Comparison of ENCODE assay signal across 25 cellular contexts in genomic region chr18:77321823-77322805, GRCh38.
DNase-seq lines count a peak whose midpoint lies in the region; ATAC-seq and TF ChIP-seq lines count a peak whose summit lies in the region.
"Had no signal": no experiment of that assay in that cellular context is flagged by ENCODE, and none has a peak within 500 bp of the region (broad histone marks: within the 10 kb centered on the region; RNA-seq: fewer than 3 reads in every experiment).

No MANE protein-coding gene starts in this region.

- no peak overlapping the region for H3K9ac ChIP-seq in endocrine pancreas (ENCODE audit: control insufficient read depth, insufficient read depth, low read length)

- ATAC-seq in activated T-cell treated with anti-CD3 and anti-CD28 coated beads, Interleukin-2, amount 50 U/mL, for 72 hours (replicated peaks in 1 of 2) = no peak
- no peak for ATAC-seq in GM21515 (IDR thresholded peaks at IDR 0.05; ENCODE audit: unreplicated experiment)
- ATAC-seq: stimulated activated naive B cell treated with anti-CD40 and anti-IgM and Interleukin-4, amounts not matched to agents 10 μg/mL and 1 μg/mL and 100 μg/mL, for 72 hours; T-cell had no signal

- H3K9me3 Mint-ChIP-seq in nephron progenitor cell = no peaks in the 10 kb centered on the region
- H3K9me3 Mint-ChIP-seq in activated T-cell treated with anti-CD3 and anti-CD28 coated beads, Interleukin-2, amount 50 U/mL, for 72 hours = no peaks in the 10 kb centered on the region
- H3K9me3 Mint-ChIP-seq: stimulated activated naive B cell treated with anti-CD40 and anti-IgM and Interleukin-4, amounts not matched to agents 10 μg/mL and 1 μg/mL and 100 μg/mL, for 72 hours; T-cell had no signal

- DNase-seq in DMS153 treated with DMSO at 0.1 percent for 48 hours (lab: John Stamatoyannopoulos, UW; ENCODE audit: unreplicated experiment) (peak; percentile 23), OCI-M1 (lab: John Stamatoyannopoulos, UW) (peak; percentile 58), nephron progenitor cell (no peak), HEK293T (ENCODE audit: extremely low spot score) (no peak)
- no peak for DNase-seq in activated T-cell treated with anti-CD3 and anti-CD28 coated beads, Interleukin-2, amount 50 U/mL, for 72 hours
- no peak for DNase-seq in activated CD4-positive, CD25-positive, alpha-beta regulatory T cell treated with anti-CD3 and anti-CD28 coated beads, Interleukin-2, amount 50 U/mL, for 72 hours
- DNase-seq: activated CD4-positive, alpha-beta T cell treated with anti-CD3 and anti-CD28 coated beads, Interleukin-2, amount 50 U/mL, for 1 hour; activated CD8-positive, alpha-beta memory T cell treated with anti-CD3 and anti-CD28 coated beads, Interleukin-2, amount 50 U/mL, for 48 hours; activated effector memory CD4-positive, alpha-beta T cell treated with Interleukin-2 at 50 U/mL for 16 hours; CD4-positive, CD25-positive, alpha-beta regulatory T cell; cortex of kidney; DMS79; heart left ventricle; KG1; naive B cell; NCI-H1092 treated with DMSO at 0.1 percent for 48 hours; NCI-H2107; NCI-H524 treated with DMSO at 0.1 percent for 48 hours; posterior cingulate gyrus; stimulated activated CD4-positive, alpha-beta T cell treated with anti-CD3 and anti-CD28 coated beads, Interleukin-1b, Interleukin-23, amount 100 ng/mL, for 48 hours; stimulated activated naive B cell treated with anti-CD40 and anti-IgM and Interleukin-4, amounts not matched to agents 10 μg/mL and 1 μg/mL and 100 μg/mL, for 72 hours; T-cell had no signal

- H3K4me3 Mint-ChIP-seq in nephron progenitor cell = no peak overlapping the region
- H3K4me3 Mint-ChIP-seq in activated T-cell treated with anti-CD3 and anti-CD28 coated beads, Interleukin-2, amount 50 U/mL, for 72 hours = no peak overlapping the region
- H3K4me3 Mint-ChIP-seq: CD4-positive, CD25-positive, alpha-beta regulatory T cell; naive B cell; stimulated activated naive B cell treated with anti-CD40 and anti-IgM and Interleukin-4, amounts not matched to agents 10 μg/mL and 1 μg/mL and 100 μg/mL, for 72 hours; T-cell had no signal

- POLR2A ChIA-PET in HEK293T (lab: Yijun Ruan, JAX) = no interaction called here

- peaks cover 10% of the 10 kb centered on the region for H3K27me3 Mint-ChIP-seq in nephron progenitor cell (ENCODE audit: low read depth, poor library complexity)
- peaks cover 30% of the 10 kb centered on the region for H3K27me3 Mint-ChIP-seq in activated T-cell treated with anti-CD3 and anti-CD28 coated beads, Interleukin-2, amount 50 U/mL, for 72 hours (ENCODE audit: low read depth)

- H3K4me1 ChIP-seq in endocrine pancreas (ENCODE audit: control insufficient read depth, insufficient read depth, low read length) = no peaks in the 10 kb centered on the region

- no peak for TF ChIP-seq CTCF in nephron progenitor cell (IDR thresholded peaks at IDR 0.05)

- no peaks in the 10 kb centered on the region for H3K36me3 Mint-ChIP-seq in nephron progenitor cell (ENCODE audit: low read depth)
- H3K36me3 Mint-ChIP-seq in activated T-cell treated with anti-CD3 and anti-CD28 coated beads, Interleukin-2, amount 50 U/mL, for 72 hours (ENCODE audit: insufficient read depth in 2 of 2) = no peaks in the 10 kb centered on the region
- H3K36me3 Mint-ChIP-seq: CD4-positive, CD25-positive, alpha-beta regulatory T cell; naive B cell; stimulated activated naive B cell treated with anti-CD40 and anti-IgM and Interleukin-4, amounts not matched to agents 10 μg/mL and 1 μg/mL and 100 μg/mL, for 72 hours; T-cell had no signal

- peak overlapping the region; percentile 19 for H3K27ac Mint-ChIP-seq in nephron progenitor cell
- H3K27ac Mint-ChIP-seq in activated T-cell treated with anti-CD3 and anti-CD28 coated beads, Interleukin-2, amount 50 U/mL, for 72 hours = no peak overlapping the region
- H3K27ac Mint-ChIP-seq: CD4-positive, CD25-positive, alpha-beta regulatory T cell; naive B cell; stimulated activated naive B cell treated with anti-CD40 and anti-IgM and Interleukin-4, amounts not matched to agents 10 μg/mL and 1 μg/mL and 100 μg/mL, for 72 hours; T-cell had no signal

- H3K4me3 ChIP-seq in endocrine pancreas (ENCODE audit: control insufficient read depth, insufficient read depth, low read length) = peak overlapping the region; percentile 47
- H3K4me3 ChIP-seq: heart left ventricle, thoracic aorta had no signal

- peaks cover 8% of the 10 kb centered on the region for H3K4me1 Mint-ChIP-seq in nephron progenitor cell
- H3K4me1 Mint-ChIP-seq in activated T-cell treated with anti-CD3 and anti-CD28 coated beads, Interleukin-2, amount 50 U/mL, for 72 hours (ENCODE audit: low read depth) = no peaks in the 10 kb centered on the region
- H3K4me1 Mint-ChIP-seq: naive B cell; stimulated activated naive B cell treated with anti-CD40 and anti-IgM and Interleukin-4, amounts not matched to agents 10 μg/mL and 1 μg/mL and 100 μg/mL, for 72 hours; T-cell had no signal

- no peaks in the 10 kb centered on the region for H3K36me3 ChIP-seq in endocrine pancreas (ENCODE audit: control insufficient read depth, insufficient read depth, low read length)
- H3K36me3 ChIP-seq: heart left ventricle, thoracic aorta had no signal

- H3K9me3 ChIP-seq in endocrine pancreas (ENCODE audit: control insufficient read depth, low read length) = no peaks in the 10 kb centered on the region
- H3K9me3 ChIP-seq: thoracic aorta had no signal

- CTCF ChIA-PET in HEK293T (lab: Yijun Ruan, JAX) = no interaction called here

- H3K27me3 ChIP-seq in endocrine pancreas (ENCODE audit: control insufficient read depth, insufficient read depth, low read length) = no peaks in the 10 kb centered on the region

TF ChIP-seq in HEK293T, 16 proteins besides CTCF, POLR2A, EP300 and RAD21:
- TF ChIP-seq BHLHE40 (IDR thresholded peaks at IDR 0.05; ENCODE audit: borderline replicate concordance) = no peak
- no peak for TF ChIP-seq SP1 (IDR thresholded peaks at IDR 0.05)
- TF ChIP-seq PKNOX1 (IDR thresholded peaks at IDR 0.05) = no peak
- no peak for TF ChIP-seq HDGF (IDR thresholded peaks at IDR 0.05; ENCODE audit: borderline replicate concordance)
- no peak for TF ChIP-seq SUZ12 (IDR thresholded peaks at IDR 0.05)
- TF ChIP-seq CTBP1 (IDR thresholded peaks at IDR 0.05; ENCODE audit: borderline replicate concordance) = no peak
- TF ChIP-seq FOXM1 (IDR thresholded peaks at IDR 0.05; ENCODE audit: borderline replicate concordance) = no peak
- no peak for TF ChIP-seq FOXA1 (IDR thresholded peaks at IDR 0.05)
- no peak for TF ChIP-seq TARDBP (IDR thresholded peaks at IDR 0.05)
- no peak for TF ChIP-seq NFRKB (IDR thresholded peaks at IDR 0.05)
- TF ChIP-seq ZNF384 (IDR thresholded peaks at IDR 0.05) = no peak

Comparison
In these comparisons a context has a peak if more than half of its experiments do, and no peak if none do; other contexts are left out.
1. DNase-seq: peak in DMS153 treated with DMSO at 0.1 percent for 48 hours (single experiment) and OCI-M1 (single experiment); none in nephron progenitor cell (single experiment), activated T-cell treated with anti-CD3 and anti-CD28 coated beads, Interleukin-2, amount 50 U/mL, for 72 hours (0 of 2), HEK293T (single experiment) and activated CD4-positive, CD25-positive, alpha-beta regulatory T cell treated with anti-CD3 and anti-CD28 coated beads, Interleukin-2, amount 50 U/mL, for 72 hours (single experiment).